In genomic region chr6:37303891-37304503, GRCh38 we compare ENCODE assay signal across 9 cellular contexts. TPM values are rescaled to one million over a fixed set of nuclear protein-coding genes. Genes with fewer than 3 reads are reported as not detected.
A peak's percentile ranks its signal among the peaks of the same experiment; 100 is the strongest.
DNase-seq lines count a peak whose midpoint lies in the region; ATAC-seq, FAIRE-seq and TF ChIP-seq lines count a peak whose summit lies in the region.
"Had no signal": no experiment of that assay in that cellular context is flagged by ENCODE, and none has a peak within 500 bp of the region (broad histone marks: within the 10 kb centered on the region; RNA-seq: fewer than 3 reads in every experiment).

No MANE protein-coding gene starts in this region.

- peak; percentile 11 to 34; a peak in 2 of 4 replicates for TF ChIP-seq RAD21 in H1 (IDR thresholded peaks at IDR 0.05 in 1 of 2, conservative IDR thresholded peaks at IDR 0.05 in 1 of 2; ENCODE audit: low read depth in 2 of 2, low read length in 2 of 2)
- peak; percentile 54 for TF ChIP-seq RAD21 in neural cell (conservative IDR thresholded peaks at IDR 0.05)

- 79% methylated on average over 3 of the region's 3 CpGs; no CpG with 5 or more reads in 1 of the 2 experiments for WGBS in H1 (ENCODE audit: extremely low coverage in 1 of 2, insufficient coverage in 1 of 2, insufficient read length in 1 of 2, insufficient replicate concordance in 2 of 2, low coverage in 1 of 2, low lambda C conversion rate in 2 of 2, missing lambda C conversion rate in 1 of 2), 2 experiments

- H2AFZ ChIP-seq in H1 (ENCODE audit: low read length) (no peak overlapping the region), neural cell (ENCODE audit: low read depth, low read length) (no peak overlapping the region)

- no peak overlapping the region for H2BK20ac ChIP-seq in H1 (ENCODE audit: low read length)

- intact Hi-C loops in vagina (cut with DNase I): no loop called here

- H3K79me2 ChIP-seq in H1 (ENCODE audit: control insufficient read depth in 1 of 2, insufficient read depth in 2 of 2, low read length in 2 of 2): no peaks in the 10 kb centered on the region
- H3K79me2 ChIP-seq in neural cell (replicated peaks; ENCODE audit: insufficient read depth, low read length): no peaks in the 10 kb centered on the region

- no peak for ATAC-seq in GM19455 (IDR thresholded peaks at IDR 0.05; ENCODE audit: unreplicated experiment)

- no peak overlapping the region for H3K18ac ChIP-seq in H1 (ENCODE audit: extremely low read depth, low read length)

- H3K27me3 ChIP-seq in H1 (replicated peaks in 1 of 4; ENCODE audit: control insufficient read depth in 3 of 4, extremely low read depth in 1 of 4, insufficient read depth in 3 of 4, low read length in 3 of 4): no peaks in the 10 kb centered on the region
- H3K27me3 ChIP-seq in neural cell (ENCODE audit: insufficient read depth, low read depth, low read length): no peaks in the 10 kb centered on the region
- no peaks in the 10 kb centered on the region for H3K27me3 ChIP-seq in vagina

- H3K9me3 ChIP-seq in H1 (ENCODE audit: insufficient read depth in 2 of 2, low read depth in 1 of 2, low read length in 1 of 2): no peaks in the 10 kb centered on the region
- no peaks in the 10 kb centered on the region for H3K9me3 ChIP-seq in neural cell (ENCODE audit: low read length)
- H3K9me3 ChIP-seq in vagina: no peaks in the 10 kb centered on the region

- no peak overlapping the region for H2BK12ac ChIP-seq in H1 (ENCODE audit: low read depth, low read length)

- DNase-seq in AG08396 (ENCODE audit: low spot score): peak; percentile 54
- DNase-seq in OCI-M1 (lab: John Stamatoyannopoulos, UW): peak; percentile 80
- DNase-seq in H1 (ENCODE audit: low read depth in 1 of 2, low spot score in 2 of 2): no peak
- no peak for DNase-seq in mucosa of gallbladder (ENCODE audit: low spot score)
- no peak for DNase-seq in vagina (ENCODE audit: extremely low spot score in 2 of 2)

- TF ChIP-seq EP300 in H1 (IDR thresholded peaks at IDR 0.05; ENCODE audit: borderline replicate concordance in 1 of 2, low read depth in 2 of 2, low read length in 2 of 2): no peak
- no peak for TF ChIP-seq EP300 in neural cell (conservative IDR thresholded peaks at IDR 0.05; ENCODE audit: poor library complexity, severe bottlenecking)

- POLR2A ChIA-PET in H1 (lab: Charles Lee; ENCODE audit: partially characterized antibody): interaction anchor here (1.1 kb wide), 1 partner anchor 10 kb away, joined by 3 read pairs; no protein-coding TSS in a partner anchor

- TF ChIP-seq POLR2A in H1 (IDR thresholded peaks at IDR 0.05; ENCODE audit: control extremely low read depth in 1 of 2, low read depth in 2 of 2, low read length in 2 of 2): no peak
- no peak for TF ChIP-seq POLR2A in vagina (IDR thresholded peaks at IDR 0.05)

- H3K23me2 ChIP-seq in H1 (ENCODE audit: low read depth, low read length): no peaks in the 10 kb centered on the region

- H4K8ac ChIP-seq in H1 (ENCODE audit: extremely low read depth, insufficient read depth, low read length): no peak overlapping the region

- H3K23ac ChIP-seq in H1 (ENCODE audit: insufficient read length): no peak overlapping the region

- H3K79me1 ChIP-seq in H1 (ENCODE audit: low read depth, low read length): no peaks in the 10 kb centered on the region

- H3K9me2 ChIP-seq in neural cell (ENCODE audit: insufficient read depth, low read length): no peaks in the 10 kb centered on the region

- no peaks in the 10 kb centered on the region for H3K4me1 ChIP-seq in H1 (replicated peaks in 1 of 4; ENCODE audit: control insufficient read depth in 3 of 4, insufficient read depth in 4 of 4, low read length in 3 of 4)
- H3K4me1 ChIP-seq in vagina: peaks cover 16% of the 10 kb centered on the region

- H4K20me1 ChIP-seq in H1 (replicated peaks in 1 of 2; ENCODE audit: control insufficient read depth in 1 of 2, insufficient read depth in 2 of 2, low read length in 2 of 2) (peaks cover 0 to 4% of the 10 kb centered on the region in 2 experiments), neural cell (ENCODE audit: insufficient read depth) (no peaks in the 10 kb centered on the region)

- no peak overlapping the region for H3K14ac ChIP-seq in H1 (ENCODE audit: insufficient read length)

- peaks cover 2 to 17% (median 12%) of the 10 kb centered on the region in 4 experiments; a peak in 7 of 8 replicates for H3K36me3 ChIP-seq in H1 (ENCODE audit: control insufficient read depth in 2 of 4, insufficient read depth in 4 of 4, low read length in 3 of 4)
- H3K36me3 ChIP-seq in neural cell (ENCODE audit: insufficient read depth, low read length): no peaks in the 10 kb centered on the region
- H3K36me3 ChIP-seq in vagina: peaks cover 0 to 13% of the 10 kb centered on the region in 2 donors

- CTCF ChIA-PET in H1 (lab: Charles Lee; ENCODE audit: partially characterized antibody): interaction anchor here (0.6 to 5.3 kb wide), 8 partner anchors 10 to 70 kb away, joined by 3 to 43 read pairs (median 5); no protein-coding TSS in a partner anchor

- no peak overlapping the region for H3K27ac ChIP-seq in H1 (ENCODE audit: low read depth, low read length)
- no peak overlapping the region for H3K27ac ChIP-seq in neural cell (ENCODE audit: low read length)
- H3K27ac ChIP-seq in vagina: no peak overlapping the region

- H3K9ac ChIP-seq in H1 (replicated peaks in 1 of 4; ENCODE audit: extremely low read depth in 1 of 4, low read depth in 3 of 4, low read length in 3 of 4): no peak overlapping the region
- no peak overlapping the region for H3K9ac ChIP-seq in neural cell (ENCODE audit: low read length)

- H3K4me3 ChIP-seq in H1 (ENCODE audit: extremely low read depth in 1 of 4, insufficient read depth in 2 of 4, low read depth in 3 of 4, low read length in 4 of 4) (no peak overlapping the region), neural cell (ENCODE audit: low read length) (no peak overlapping the region), vagina (no peak overlapping the region)

- H2AK5ac ChIP-seq in H1 (ENCODE audit: low read depth, low read length): no peak overlapping the region

- no peak overlapping the region for H3K56ac ChIP-seq in H1 (replicated peaks; ENCODE audit: insufficient read length, low read depth, low read length)

- no peak overlapping the region for H2BK5ac ChIP-seq in H1 (ENCODE audit: low read depth, low read length)

- no peak for FAIRE-seq in H1 (lab: Jason Lieb, UNC)

- H2BK120ac ChIP-seq in H1 (replicated peaks; ENCODE audit: low read depth, low read length): no peak overlapping the region

- H4K5ac ChIP-seq in H1 (ENCODE audit: insufficient read length, low read depth, low read length): no peak overlapping the region

- no peak overlapping the region for H2BK15ac ChIP-seq in H1 (ENCODE audit: low read length)

- H3F3A ChIP-seq in neural cell (ENCODE audit: insufficient read depth, low read length, poor library complexity, severe bottlenecking): no peaks in the 10 kb centered on the region

- H3K4ac ChIP-seq in H1 (replicated peaks; ENCODE audit: insufficient read length, low read depth, low read length): no peak overlapping the region

- H4K91ac ChIP-seq in H1 (replicated peaks; ENCODE audit: insufficient read length, low read length): no peak overlapping the region

- H3K4me2 ChIP-seq in H1 (ENCODE audit: insufficient read depth in 1 of 2, low read depth in 2 of 2, low read length in 2 of 2) (no peak overlapping the region), neural cell (ENCODE audit: low read length) (no peak overlapping the region)

- TF ChIP-seq CTCF in GM12872 (IDR thresholded peaks at IDR 0.05; ENCODE audit: insufficient read depth, low read depth, low read length) (peak; percentile 75), H1 (IDR thresholded peaks at IDR 0.05; ENCODE audit: control extremely low read depth in 1 of 3, insufficient read depth in 1 of 3, low read depth in 1 of 3, low read length in 3 of 3) (peak in 2 of 3 experiments; percentile 34 to 57; a peak in 2 of 4 replicates), neural cell (IDR thresholded peaks at IDR 0.05; ENCODE audit: poor library complexity, severe bottlenecking) (peak; percentile 65), vagina (IDR thresholded peaks at IDR 0.05) (peak in 1 of 3 experiments; percentile 22)

TF ChIP-seq in neural cell, 6 proteins besides CTCF, POLR2A, EP300 and RAD21 (continues in another document):
- no peak for TF ChIP-seq MXI1 (conservative IDR thresholded peaks at IDR 0.05; ENCODE audit: poor library complexity, severe bottlenecking)

RNA-seq across cellular contexts. Expression of gene TMEM217, which starts 46.1 kb away (rescaled TPM):
- total RNA-seq in H1 (2021; fragmentation: NEBNext Ultra II Directional; extraction: Animal tissue kit (Norgen Biotek cat#: 25700)): 0.29 and 0.60 TPM in 2 replicates
- polyA plus RNA-seq in H1 (2011; rRNA removed): 0.27 and 1.1 TPM in 2 replicates
- 0.59 TPM for polyA plus RNA-seq in H1 (2011; cell fraction: cytosol; rRNA removed)
- polyA plus RNA-seq in H1 (2011; cell fraction: nucleus; rRNA removed): 0.37 TPM
- polyA plus RNA-seq in H1 (2012, experiment 1 of 2): 0.39 to 0.76 TPM (median 0.59 TPM) in 4 replicates
- 0.37 TPM for polyA plus RNA-seq in H1 (2012, experiment 2 of 2)
- polyA plus RNA-seq in H1 (2013, experiment 1 of 2): 1.6 TPM
- polyA plus RNA-seq in H1 (2013, experiment 2 of 2): 1.2 TPM
- polyA minus RNA-seq in H1 (2011; rRNA and poly(A)+ RNA removed): 0.44 and 0.54 TPM in 2 replicates
- polyA minus RNA-seq in H1 (2011; cell fraction: cytosol; rRNA and poly(A)+ RNA removed): not detected
- 0.80 TPM for polyA minus RNA-seq in H1 (2011; cell fraction: nucleus; rRNA and poly(A)+ RNA removed)
- 0.32 TPM in 1 of 2 replicates, not detected in the other for polyA plus RNA-seq in neural cell
- 0.46 and 0.97 TPM in 2 replicates for polyA minus RNA-seq in neural cell
- 0.55 TPM for total RNA-seq in mucosa of gallbladder
- total RNA-seq in vagina: not detected
- polyA plus RNA-seq: IgD-negative memory B cell had no signal

RNA-seq across cellular contexts. Expression of gene TBC1D22B, which starts 46.4 kb away (rescaled TPM):
- 16.9 and 17.4 TPM in 2 replicates for total RNA-seq in H1 (2021; fragmentation: NEBNext Ultra II Directional; extraction: Animal tissue kit (Norgen Biotek cat#: 25700))
- 10.1 and 11.6 TPM in 2 replicates for polyA plus RNA-seq in H1 (2011; rRNA removed)
- polyA plus RNA-seq in H1 (2011; cell fraction: cytosol; rRNA removed): 11.1 TPM
- polyA plus RNA-seq in H1 (2011; cell fraction: nucleus; rRNA removed): 12.0 TPM
- 13.0 to 15.5 TPM (median 14.5 TPM) in 4 replicates for polyA plus RNA-seq in H1 (2012, experiment 1 of 2)
- polyA plus RNA-seq in H1 (2012, experiment 2 of 2): 14.1 TPM
- 11.6 TPM for polyA plus RNA-seq in H1 (2013, experiment 1 of 2)
- 11.5 TPM for polyA plus RNA-seq in H1 (2013, experiment 2 of 2)
- polyA minus RNA-seq in H1 (2011; rRNA and poly(A)+ RNA removed): 8.5 and 11.2 TPM in 2 replicates
- polyA minus RNA-seq in H1 (2011; cell fraction: cytosol; rRNA and poly(A)+ RNA removed): 6.6 TPM
- polyA minus RNA-seq in H1 (2011; cell fraction: nucleus; rRNA and poly(A)+ RNA removed): 11.2 TPM
- polyA plus RNA-seq in neural cell: 9.9 and 10.6 TPM in 2 replicates
- 12.2 and 13.2 TPM in 2 replicates for polyA minus RNA-seq in neural cell
- 15.3 TPM for total RNA-seq in mucosa of gallbladder
- 12.5 TPM for total RNA-seq in vagina

RNA-seq across cellular contexts. Expression of gene RNF8, which starts 49.8 kb away (rescaled TPM):
- total RNA-seq in H1 (2021; fragmentation: NEBNext Ultra II Directional; extraction: Animal tissue kit (Norgen Biotek cat#: 25700)): 44.7 and 46.2 TPM in 2 replicates
- polyA plus RNA-seq in H1 (2011; rRNA removed) (15.8 and 20.3 TPM in 2 replicates), neural cell (54.0 and 60.9 TPM in 2 replicates)
- 30.1 TPM for polyA plus RNA-seq in H1 (2011; cell fraction: cytosol; rRNA removed)
- 17.9 TPM for polyA plus RNA-seq in H1 (2011; cell fraction: nucleus; rRNA removed)
- 32.2 to 43.2 TPM (median 35.0 TPM) in 4 replicates for polyA plus RNA-seq in H1 (2012, experiment 1 of 2)
- polyA plus RNA-seq in H1 (2012, experiment 2 of 2): 9.6 TPM
- 27.2 TPM for polyA plus RNA-seq in H1 (2013, experiment 1 of 2)
- polyA plus RNA-seq in H1 (2013, experiment 2 of 2): 27.9 TPM
- 8.6 and 9.5 TPM in 2 replicates for polyA minus RNA-seq in H1 (2011; rRNA and poly(A)+ RNA removed)
- polyA minus RNA-seq in H1 (2011; cell fraction: cytosol; rRNA and poly(A)+ RNA removed): 14.5 TPM
- 10.6 TPM for polyA minus RNA-seq in H1 (2011; cell fraction: nucleus; rRNA and poly(A)+ RNA removed)
- polyA minus RNA-seq in neural cell: 44.8 and 61.2 TPM in 2 replicates
- total RNA-seq in mucosa of gallbladder (17.7 TPM), vagina (15.0 TPM)

Comparison
In these comparisons a context has a peak if more than half of its experiments do, and no peak if none do; other contexts are left out.
1. DNase-seq: peak in AG08396 (single experiment) and OCI-M1 (single experiment); none in H1 (0 of 2), mucosa of gallbladder (single experiment) and vagina (0 of 2).